8 cellular contexts compared by ENCODE assay signal in the genomic region with DNA sequence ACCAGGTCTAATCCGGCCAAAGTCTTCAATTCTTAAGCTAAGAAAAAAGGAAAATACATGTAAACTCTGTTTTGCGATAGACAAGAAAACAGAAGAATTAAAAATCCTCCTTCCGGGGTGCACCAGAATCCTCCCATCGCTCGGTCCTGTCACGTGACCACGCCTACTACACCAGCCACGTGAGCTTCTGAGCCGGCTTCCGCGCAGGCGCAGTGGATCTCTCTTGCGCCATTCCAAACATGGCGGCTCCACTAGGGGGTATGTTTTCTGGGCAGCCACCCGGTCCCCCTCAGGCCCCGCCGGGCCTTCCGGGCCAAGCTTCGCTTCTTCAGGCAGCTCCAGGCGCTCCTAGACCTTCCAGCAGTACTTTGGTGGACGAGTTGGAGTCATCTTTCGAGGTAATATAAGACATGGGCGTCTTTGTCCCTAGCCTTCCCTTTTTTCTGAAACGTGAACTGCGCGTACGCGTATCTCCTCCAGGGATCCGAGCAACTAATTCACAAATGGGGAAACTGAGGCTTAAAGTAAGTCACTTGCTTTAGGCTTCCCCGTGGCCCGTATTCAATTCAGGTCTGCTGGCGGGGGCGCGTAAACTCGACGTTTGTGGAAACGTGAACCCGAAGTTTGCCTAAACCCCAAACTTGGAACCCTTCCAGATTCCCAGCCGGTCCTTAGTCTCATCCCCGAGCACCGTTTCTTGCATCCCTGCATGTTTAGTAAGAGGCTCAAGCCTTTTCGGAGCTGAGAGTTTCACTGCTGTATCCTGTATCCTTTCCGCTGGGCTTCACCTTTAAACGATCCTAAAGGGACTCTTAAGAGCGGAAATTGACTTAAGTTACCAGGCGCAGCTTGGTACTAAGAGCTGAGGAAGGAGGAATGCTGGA. TPM values are rescaled to one million over a fixed set of nuclear protein-coding genes. Genes with fewer than 3 reads are reported as not detected.
DNase-seq lines count a peak whose midpoint lies in the region; ATAC-seq, FAIRE-seq and TF ChIP-seq lines count a peak whose summit lies in the region.

A gene with protein sequence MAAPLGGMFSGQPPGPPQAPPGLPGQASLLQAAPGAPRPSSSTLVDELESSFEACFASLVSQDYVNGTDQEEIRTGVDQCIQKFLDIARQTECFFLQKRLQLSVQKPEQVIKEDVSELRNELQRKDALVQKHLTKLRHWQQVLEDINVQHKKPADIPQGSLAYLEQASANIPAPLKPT (plus strand): TSS at position 226 of the 884 bp plus-strand sequence. CDS start 14 bp downstream, at position 240.

- TF ChIP-seq CTCF in VCaP (conservative IDR thresholded peaks at IDR 0.05): no peak; the same call in 1 of the 2 replicates
- peak in 2 of 3 donors; percentile 27 to 28 for TF ChIP-seq CTCF in breast epithelium (IDR thresholded peaks at IDR 0.05)

- peak; percentile 74 for DNase-seq in NCI-H2196 treated with DMSO at 0.1 percent for 48 hours (lab: John Stamatoyannopoulos, UW; ENCODE audit: unreplicated experiment)
- peak; percentile 95 to 96 for DNase-seq in breast epithelium (ENCODE audit: low spot score in 2 of 2)
- DNase-seq in iPS-NIHi11 (ENCODE audit: low spot score): peak; percentile 98
- DNase-seq in small intestine: peak; percentile 98

- no peaks in the 10 kb centered on the region for H3K27me3 ChIP-seq in ACC112 (ENCODE audit: insufficient read depth, low read length)
- H3K27me3 ChIP-seq in breast epithelium: no peaks in the 10 kb centered on the region
- no peaks in the 10 kb centered on the region for H3K27me3 ChIP-seq in small intestine (ENCODE audit: control insufficient read depth in 2 of 2, insufficient read depth in 2 of 2, low read length in 2 of 2)

- H3K9me3 ChIP-seq in breast epithelium (no peaks in the 10 kb centered on the region), small intestine (ENCODE audit: control insufficient read depth, low read depth) (no peaks in the 10 kb centered on the region)

- H3K79me2 ChIP-seq in ACC112 (ENCODE audit: control insufficient read depth, insufficient read depth, low read length, unreplicated experiment): peaks cover 49% of the 10 kb centered on the region

- peak within 1 kb of the TSS; percentile 97 for H3K4me3 ChIP-seq in ACC112 (ENCODE audit: low read depth, low read length)
- H3K4me3 ChIP-seq in breast epithelium: peak within 1 kb of the TSS; percentile 93 to 94 (median 94)
- H3K4me3 ChIP-seq in small intestine (ENCODE audit: low read depth in 1 of 2, low read length in 2 of 2): peak within 1 kb of the TSS; percentile 62 to 74

- peak within 1 kb of the TSS; percentile 81 for H3K27ac ChIP-seq in ACC112 (ENCODE audit: low read depth, low read length)
- peak within 1 kb of the TSS; percentile 80 for H3K27ac ChIP-seq in VCaP
- H3K27ac ChIP-seq in breast epithelium: peak within 1 kb of the TSS; percentile 73 to 92
- peak within 1 kb of the TSS; percentile 55 to 85 for H3K27ac ChIP-seq in small intestine (ENCODE audit: low read depth in 1 of 2, low read length in 1 of 2)

- TF ChIP-seq POLR2A in breast epithelium (IDR thresholded peaks at IDR 0.05): peak; percentile 95

- FAIRE-seq in small intestine (lab: Jason Lieb, UNC): no peak

- ATAC-seq in GM18867 (IDR thresholded peaks at IDR 0.05; ENCODE audit: unreplicated experiment): peak; percentile 92
- peak; percentile 94 for ATAC-seq in HG03103 (IDR thresholded peaks at IDR 0.05; ENCODE audit: low read depth, unreplicated experiment)

- H3K36me3 ChIP-seq in ACC112 (ENCODE audit: insufficient read depth, low read length) (peaks cover 9% of the 10 kb centered on the region; the same call in 1 of the 2 replicates), breast epithelium (no peaks in the 10 kb centered on the region), small intestine (ENCODE audit: control insufficient read depth in 2 of 2, insufficient read depth in 2 of 2, low read length in 2 of 2) (no peaks in the 10 kb centered on the region)

- H3K4me1 ChIP-seq in ACC112 (ENCODE audit: control insufficient read depth, insufficient read depth, low read length, unreplicated experiment): peaks cover 31% of the 10 kb centered on the region
- no peaks in the 10 kb centered on the region for H3K4me1 ChIP-seq in breast epithelium
- H3K4me1 ChIP-seq in small intestine (ENCODE audit: control insufficient read depth in 2 of 2, insufficient read depth in 1 of 2, low read depth in 1 of 2, low read length in 1 of 2): peaks cover 0 to 6% of the 10 kb centered on the region in 2 donors

- whole genome bisulfite sequencing in small intestine, 3 donors: 0% methylated on average over 46 of the region's 46 CpGs

- H2AFZ ChIP-seq in ACC112 (ENCODE audit: low read length, unreplicated experiment): peak within 1 kb of the TSS; percentile 71

- intact Hi-C loops in breast epithelium (cut with DNase I; ENCODE audit: low total_unique reads): no loop called here

RNA-seq across cellular contexts. Expression of the gene that starts here (rescaled TPM):
- total RNA-seq in breast epithelium: 10 to 100 TPM; 13.8 to 22.8 (median 19.7) TPM
- polyA plus RNA-seq in small intestine: 10 to 100 TPM in 1 of 3 donors, 1 to 10 TPM in 2; 5.1 to 12.6 (median 8.6) TPM

Comparison
In these comparisons a context has a peak if more than half of its experiments do, and no peak if none do; other contexts are left out.
1. Peak in every context shown above with its lines: DNase-seq, ATAC-seq, H3K4me3 ChIP-seq and H3K27ac ChIP-seq.